ENCODE assay signal across 8 cellular contexts in genomic region chr7:74174606-74175082, GRCh38. TPM values are rescaled to one million over a fixed set of nuclear protein-coding genes. Genes with fewer than 3 reads are reported as not detected.
A peak's percentile ranks its signal among the peaks of the same experiment; 100 is the strongest.
DNase-seq lines count a peak whose midpoint lies in the region; ATAC-seq and TF ChIP-seq lines count a peak whose summit lies in the region.

No MANE protein-coding gene starts in this region.

- in situ Hi-C loops in T47D (cut with HindIII; ENCODE audit: low pct_unique_long_range_greater_than_20kb, low sequenced_read_pairs): no loop called here

- H3K4me3 ChIP-seq in AG09309 (ENCODE audit: control insufficient read depth, low read depth, low read length): peak overlapping the region; percentile 92
- peak overlapping the region; percentile 94 for H3K4me3 ChIP-seq in SK-N-MC

- peaks cover 39% of the 10 kb centered on the region for H3K36me3 ChIP-seq in SK-N-MC (ENCODE audit: insufficient read depth, low read length)

- H3K9me3 ChIP-seq in SK-N-MC (ENCODE audit: low read depth, low read length): no peaks in the 10 kb centered on the region

- H3K27ac Mint-ChIP-seq in immature natural killer cell: peak overlapping the region; percentile 90 to 97 (median 94)

- TF ChIP-seq CTCF in AG09309 (IDR thresholded peaks at IDR 0.05; ENCODE audit: control insufficient read depth, insufficient read depth, low read depth, low read length, missing control alignments): peak; percentile 17

- H3K27me3 Mint-ChIP-seq in immature natural killer cell (ENCODE audit: low read depth in 3 of 3): peaks cover 1 to 6% (median 4%) of the 10 kb centered on the region in 3 donors

- H3K4me3 Mint-ChIP-seq in immature natural killer cell: peak overlapping the region; percentile 92 to 94 (median 92)

- peak overlapping the region; percentile 91 for H3K27ac ChIP-seq in SK-N-MC

- H3K9me3 Mint-ChIP-seq in immature natural killer cell: no peaks in the 10 kb centered on the region

- H3K36me3 Mint-ChIP-seq in immature natural killer cell: peaks cover 0 to 5% (median 0%) of the 10 kb centered on the region in 3 donors

- ATAC-seq in GM18909 (IDR thresholded peaks at IDR 0.05; ENCODE audit: poor library complexity, unreplicated experiment) (peak; percentile 29), HG03139 (IDR thresholded peaks at IDR 0.05; ENCODE audit: unreplicated experiment) (peak; percentile 15)

- DNase-seq in AG09309 (ENCODE audit: low read depth) (peak; percentile 4), SK-N-MC (ENCODE audit: low read depth, low spot score) (no peak), T47D (ENCODE audit: low read depth in 1 of 2, low spot score in 1 of 2) (peak; percentile 22 to 50), immature natural killer cell (peak in 1 of 3 donors; percentile 47), OCI-M2 (lab: John Stamatoyannopoulos, UW; ENCODE audit: unreplicated experiment) (no peak)
- peak; percentile 24 for DNase-seq in stimulated activated CD4-positive, alpha-beta T cell treated with anti-CD3 and anti-CD28 coated beads, Interleukin-12 subunit alpha, Interleukin-12 subunit beta, amount 100 ng/mL, for 4 hours

- H3K9ac ChIP-seq in SK-N-MC (ENCODE audit: insufficient read length): peak overlapping the region; percentile 97

- H3K4me1 Mint-ChIP-seq in immature natural killer cell: peaks cover 53 to 66% of the 10 kb centered on the region in 2 donors

RNA-seq across cellular contexts. Expression of gene EIF4H, which starts 0.5 kb away (rescaled TPM):
- 100 to 1,000 TPM; 177 to 278 (median 246) TPM for polyA plus RNA-seq in immature natural killer cell

RNA-seq across cellular contexts. Expression of gene LAT2, which starts 35.2 kb away (rescaled TPM):
- 100 to 1,000 TPM; 231 to 266 (median 256) TPM for polyA plus RNA-seq in immature natural killer cell

Comparison
In these comparisons a context has a peak if more than half of its experiments do, and no peak if none do; other contexts are left out.
1. DNase-seq: peak in AG09309 (single experiment), T47D (2 of 2) and stimulated activated CD4-positive, alpha-beta T cell treated with anti-CD3 and anti-CD28 coated beads, Interleukin-12 subunit alpha, Interleukin-12 subunit beta, amount 100 ng/mL, for 4 hours (single experiment); none in SK-N-MC (single experiment) and OCI-M2 (single experiment).